21 cellular contexts compared by ENCODE assay signal in genomic region chr11:27703453-27703852, GRCh38. TPM values are rescaled to one million over a fixed set of nuclear protein-coding genes. Genes with fewer than 3 reads are reported as not detected.
DNase-seq lines count a peak whose midpoint lies in the region; ATAC-seq and TF ChIP-seq lines count a peak whose summit lies in the region.
"Had no signal": no experiment of that assay in that cellular context is flagged by ENCODE, and none has a peak within 500 bp of the region (broad histone marks: within the 10 kb centered on the region; RNA-seq: fewer than 3 reads in every experiment).

No MANE protein-coding gene starts in this region.

- H3K27me3 ChIP-seq in hepatocyte (peaks cover 25% of the 10 kb centered on the region), body of pancreas (peaks cover 0 to 7% of the 10 kb centered on the region in 2 donors), stomach (peaks cover 0 to 56% (median 38%) of the 10 kb centered on the region in 3 donors)
- H3K27me3 ChIP-seq: testis had no signal

- no peaks in the 10 kb centered on the region for H3K4me1 ChIP-seq in hepatocyte (ENCODE audit: insufficient read depth)
- peaks cover 31% of the 10 kb centered on the region for H3K4me1 ChIP-seq in body of pancreas
- peaks cover 19 to 34% (median 34%) of the 10 kb centered on the region in 4 donors for H3K4me1 ChIP-seq in stomach

- no peak overlapping the region for H3K4me2 ChIP-seq in hepatocyte

- ATAC-seq in HG02870 (IDR thresholded peaks at IDR 0.05; ENCODE audit: unreplicated experiment) (no peak), GM19035 (IDR thresholded peaks at IDR 0.05; ENCODE audit: unreplicated experiment) (no peak), body of pancreas (no peak)
- ATAC-seq: activated T-cell treated with anti-CD3 and anti-CD28 coated beads, Interleukin-2, amount 50 U/mL, for 72 hours had no signal

- TF ChIP-seq POLR2A in body of pancreas (IDR thresholded peaks at IDR 0.05) (no peak), stomach (IDR thresholded peaks at IDR 0.05) (no peak)

- H3K9me2 ChIP-seq in hepatocyte (replicated peaks; ENCODE audit: insufficient read depth) = no peaks in the 10 kb centered on the region

- 46% methylated on average over 2 of the region's 2 CpGs for WGBS in hepatocyte (ENCODE audit: low lambda C conversion rate, missing lambda C conversion rate)
- 25 to 30% methylated on average over 2 of the region's 2 CpGs for WGBS in body of pancreas, 2 donors
- WGBS in stomach, 5 donors = 24 to 34% (median 33%) methylated on average over 2 of the region's 2 CpGs

- peaks cover under 1% of the 10 kb centered on the region for H3K79me2 ChIP-seq in hepatocyte

- H4K20me1 ChIP-seq in hepatocyte (ENCODE audit: insufficient read depth, poor library complexity, severe bottlenecking) = no peaks in the 10 kb centered on the region

- H3K9me3 ChIP-seq in hepatocyte (ENCODE audit: low read depth) (no peaks in the 10 kb centered on the region), body of pancreas (no peaks in the 10 kb centered on the region), stomach (no peaks in the 10 kb centered on the region)
- H3K9me3 ChIP-seq: sigmoid colon, testis had no signal

- TF ChIP-seq EP300 in stomach (IDR thresholded peaks at IDR 0.05) = no peak

- DNase-seq in AG10803 (ENCODE audit: low read depth) (peak; percentile 59), HT1080 (ENCODE audit: low read depth) (peak; percentile 60), astrocyte of the spinal cord (ENCODE audit: low read depth, low spot score) (peak; percentile 72), hepatocyte (ENCODE audit: low spot score) (no peak), body of pancreas (no peak), stomach (no peak)
- DNase-seq: activated CD4-positive, alpha-beta memory T cell treated with anti-CD3 and anti-CD28 coated beads for 36 hours; activated naive CD8-positive, alpha-beta T cell treated with anti-CD3 and anti-CD28 coated beads, Interleukin-2, amount 10 ng/mL, durations not matched to agents 7 days and 5 days; activated T-cell treated with anti-CD3 and anti-CD28 coated beads, Interleukin-2, amount 50 U/mL, for 72 hours; DMS53; H7; hypothalamus; midbrain; NCI-H1417; sigmoid colon; stimulated activated CD4-positive, alpha-beta T cell treated with anti-CD3 and anti-CD28 coated beads, Interleukin-2, amount 100 ng/mL, for 48 hours; testis had no signal

- no peak overlapping the region for H3K4me3 ChIP-seq in AG10803 (ENCODE audit: low read length)
- H3K4me3 ChIP-seq in astrocyte of the spinal cord (ENCODE audit: low read depth, low read length) = no peak overlapping the region
- H3K4me3 ChIP-seq in hepatocyte = no peak overlapping the region
- H3K4me3 ChIP-seq in body of pancreas = no peak overlapping the region
- no peak overlapping the region for H3K4me3 ChIP-seq in stomach
- H3K4me3 ChIP-seq: sigmoid colon, testis had no signal

- no peaks in the 10 kb centered on the region for H3K36me3 ChIP-seq in hepatocyte (replicated peaks; ENCODE audit: insufficient read depth, low read depth)
- no peaks in the 10 kb centered on the region for H3K36me3 ChIP-seq in body of pancreas (replicated peaks in 1 of 2; ENCODE audit: insufficient read depth in 1 of 2, low read depth in 2 of 2)
- H3K36me3 ChIP-seq in stomach = no peaks in the 10 kb centered on the region
- H3K36me3 ChIP-seq: sigmoid colon had no signal

- TF ChIP-seq CTCF in AG10803 (conservative IDR thresholded peaks at IDR 0.05; ENCODE audit: low read length) = peak; percentile 39; the same call in 1 of the 2 replicates
- no peak for TF ChIP-seq CTCF in astrocyte of the spinal cord (IDR thresholded peaks at IDR 0.05; ENCODE audit: low read depth, low read length)
- TF ChIP-seq CTCF in hepatocyte (IDR thresholded peaks at IDR 0.05; ENCODE audit: poor library complexity) = peak; percentile 32
- TF ChIP-seq CTCF in body of pancreas (IDR thresholded peaks at IDR 0.05) = no peak
- no peak for TF ChIP-seq CTCF in stomach (IDR thresholded peaks at IDR 0.05)

- in situ Hi-C loops in astrocyte of the spinal cord (cut with HindIII; ENCODE audit: low sequenced_read_pairs) = loop anchor here (25.0 kb wide), 1 partner anchor 1634 kb away; no protein-coding TSS in a partner anchor

- intact Hi-C loops in body of pancreas (cut with DNase I) (loop anchor here (5.0 kb wide), 1 partner anchor 819 kb away; no protein-coding TSS in a partner anchor), stomach (cut with DNase I; ENCODE audit: low total_unique reads) (no loop called here)

- H3K27ac ChIP-seq in hepatocyte (no peak overlapping the region), body of pancreas (no peak overlapping the region), stomach (no peak overlapping the region)
- H3K27ac ChIP-seq: epithelial cell of prostate, sigmoid colon, testis had no signal

- H2AFZ ChIP-seq in hepatocyte = no peak overlapping the region

RNA-seq across cellular contexts. Expression of gene BDNF, which starts 3.2 kb away (rescaled TPM):
- 11.9 and 12.5 TPM in 2 replicates for total RNA-seq in HT1080 (2014; rRNA removed; shearing (Covaris generic))
- 9.3 and 11.1 TPM in 2 replicates for polyA plus RNA-seq in HT1080 (2015; cell fraction: cytosol; rRNA removed)
- 7.6 and 8.6 TPM in 2 replicates for polyA plus RNA-seq in HT1080 (2015; cell fraction: nucleus; rRNA removed)
- 8.8 and 9.0 TPM in 2 replicates for total RNA-seq in hepatocyte
- polyA plus RNA-seq in hepatocyte = 4.9 and 7.8 TPM in 2 replicates
- not detected for total RNA-seq in body of pancreas
- total RNA-seq in stomach = 1 to 10 TPM in 2 of 5 donors, under 1 TPM in 2, not detected in 1; under 0.01 to 1.7 (median 0.72) TPM
- polyA plus RNA-seq in stomach = under 1 TPM; 0.33 to 0.92 (median 0.81) TPM
- total RNA-seq: activated CD4-positive, alpha-beta memory T cell treated with anti-CD3 and anti-CD28 coated beads for 36 hours; activated naive CD8-positive, alpha-beta T cell treated with anti-CD3 and anti-CD28 coated beads, Interleukin-2, amount 10 ng/mL, durations not matched to agents 7 days and 5 days; activated T-cell treated with anti-CD3 and anti-CD28 coated beads, Interleukin-2, amount 50 U/mL, for 72 hours had no signal
- polyA plus RNA-seq: CD14-positive monocyte had no signal

Comparison
In these comparisons a context has a peak if more than half of its experiments do, and no peak if none do; other contexts are left out.
1. DNase-seq: peak in AG10803 (single experiment), HT1080 (single experiment) and astrocyte of the spinal cord (single experiment); none in hepatocyte (single experiment), body of pancreas (0 of 4) and stomach (single experiment).
2. CTCF ChIP-seq: peak in AG10803 (single experiment) and hepatocyte (single experiment); none in astrocyte of the spinal cord (single experiment), body of pancreas (0 of 7) and stomach (0 of 7).